Comparison of ENCODE assay signal across 4 cellular contexts in genomic region chr19:15018836-15019235, GRCh38. TPM values are rescaled to one million over a fixed set of nuclear protein-coding genes. Genes with fewer than 3 reads are reported as not detected.
"Had no signal": no experiment of that assay in that cellular context is flagged by ENCODE, and none has a peak within 500 bp of the region (broad histone marks: within the 10 kb centered on the region; RNA-seq: fewer than 3 reads in every experiment).

No MANE protein-coding gene starts in this region.

RNA-seq across cellular contexts. Expression of gene CASP14, which starts 30.4 kb away (rescaled TPM):
- polyA plus RNA-seq: adipose tissue, adrenal gland, aorta, cardiac muscle cell had no signal

RNA-seq across cellular contexts. Expression of gene SLC1A6, which starts 39.2 kb away (rescaled TPM):
- polyA plus RNA-seq: adipose tissue, adrenal gland had no signal
